ENCODE assay signal across 24 cellular contexts in the genomic region with DNA sequence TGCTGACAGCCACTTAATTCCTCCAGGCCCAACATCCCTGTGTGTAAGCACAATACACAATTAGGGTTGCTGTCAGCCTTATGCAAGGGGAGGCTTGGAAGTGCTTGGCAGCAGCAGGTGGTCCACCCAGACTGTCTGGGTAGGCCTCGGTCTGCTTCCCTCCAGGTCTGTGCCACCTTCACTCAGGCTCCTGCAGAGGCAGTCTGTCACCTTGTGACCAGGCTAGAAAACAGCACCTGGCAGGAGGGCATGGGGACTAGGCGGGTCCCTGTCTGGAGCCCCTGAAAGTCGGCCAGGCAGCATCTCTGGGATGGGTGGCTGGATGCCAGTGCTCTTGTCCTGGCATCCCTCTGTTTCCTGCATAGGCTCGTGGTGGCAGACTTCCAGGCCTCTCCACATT.
DNase-seq lines count a peak whose midpoint lies in the region; ATAC-seq and TF ChIP-seq lines count a peak whose summit lies in the region.
"Had no signal": no experiment of that assay in that cellular context is flagged by ENCODE, and none has a peak within 500 bp of the region (broad histone marks: within the 10 kb centered on the region; RNA-seq: fewer than 3 reads in every experiment).

No MANE protein-coding gene starts in this region.

- no peak overlapping the region for H3K4me2 ChIP-seq in OCI-LY1 (ENCODE audit: low read length)

- no peaks in the 10 kb centered on the region for H4K20me1 ChIP-seq in OCI-LY1 (ENCODE audit: insufficient read depth, low read length)

- no peaks in the 10 kb centered on the region for H3K36me3 ChIP-seq in OCI-LY1 (ENCODE audit: insufficient read depth, low read length)
- H3K36me3 ChIP-seq: BE2C had no signal

- H3K27ac ChIP-seq in OCI-LY1 (ENCODE audit: low read depth, low read length, poor library complexity, severe bottlenecking) (no peak overlapping the region), coronary artery (no peak overlapping the region)

- H3K9me2 ChIP-seq in OCI-LY1 (ENCODE audit: low read depth, low read length): no peaks in the 10 kb centered on the region

- H2AFZ ChIP-seq in OCI-LY1 (ENCODE audit: low read length): no peak overlapping the region

- H3K9ac ChIP-seq in OCI-LY1 (ENCODE audit: low read length): no peak overlapping the region

- intact Hi-C loops in sciatic nerve (cut with DNase I): no loop called here
- intact Hi-C loops in activated CD4-positive, alpha-beta memory T cell treated with anti-CD3 and anti-CD28 coated beads for 36 hours (cut with micrococcal nuclease): no loop called here

- POLR2A ChIA-PET in activated CD4-positive, alpha-beta memory T cell treated with anti-CD3 and anti-CD28 coated beads for 36 hours (lab: Charles Lee): no interaction called here

- DNase-seq in coronary artery (ENCODE audit: low spot score): peak; percentile 50
- DNase-seq in left lobe of liver (ENCODE audit: low spot score): peak; percentile 35
- DNase-seq in sciatic nerve (ENCODE audit: low spot score): peak; percentile 35
- DNase-seq in activated CD4-positive, alpha-beta memory T cell treated with anti-CD3 and anti-CD28 coated beads for 36 hours: no peak
- DNase-seq in OCI-M1 (lab: John Stamatoyannopoulos, UW): no peak
- no peak for DNase-seq in NCI-H748 (lab: John Stamatoyannopoulos, UW; ENCODE audit: unreplicated experiment)
- DNase-seq: ACHN; BE2C; C1 segment of cervical spinal cord; CD4-positive, CD25-positive, alpha-beta regulatory T cell; CD8-positive, alpha-beta memory T cell; COR-L47; DMS 273 treated with DMSO at 0.1 percent for 48 hours; DMS53; DND-41; EL; GOT3; H7; HFFc6 had no signal

- no peaks in the 10 kb centered on the region for H3K27me3 Mint-ChIP-seq in activated CD4-positive, alpha-beta memory T cell treated with anti-CD3 and anti-CD28 coated beads for 36 hours
- H3K27me3 Mint-ChIP-seq: CD4-positive, CD25-positive, alpha-beta regulatory T cell; IgD-negative memory B cell had no signal

- H3K4me1 Mint-ChIP-seq in activated CD4-positive, alpha-beta memory T cell treated with anti-CD3 and anti-CD28 coated beads for 36 hours (ENCODE audit: low read depth): no peaks in the 10 kb centered on the region
- H3K4me1 Mint-ChIP-seq: CD4-positive, CD25-positive, alpha-beta regulatory T cell; CD8-positive, alpha-beta memory T cell; IgD-negative memory B cell had no signal

- no peak overlapping the region for H3K4me3 Mint-ChIP-seq in activated CD4-positive, alpha-beta memory T cell treated with anti-CD3 and anti-CD28 coated beads for 36 hours
- H3K4me3 Mint-ChIP-seq: CD4-positive, CD25-positive, alpha-beta regulatory T cell; CD8-positive, alpha-beta memory T cell; HFFc6; IgD-negative memory B cell had no signal

- TF ChIP-seq CTCF in OCI-LY1 (IDR thresholded peaks at IDR 0.05; ENCODE audit: low read length): peak; percentile 40
- TF ChIP-seq CTCF in coronary artery (IDR thresholded peaks at IDR 0.05): no peak

- no peaks in the 10 kb centered on the region for H3K9me3 ChIP-seq in OCI-LY1 (ENCODE audit: low read length)
- H3K9me3 ChIP-seq: BE2C had no signal

- H3K4me3 ChIP-seq in OCI-LY1 (ENCODE audit: low read depth, low read length, poor library complexity, severe bottlenecking): no peak overlapping the region
- no peak overlapping the region for H3K4me3 ChIP-seq in coronary artery

- CTCF ChIA-PET in activated CD4-positive, alpha-beta memory T cell treated with anti-CD3 and anti-CD28 coated beads for 36 hours (lab: Charles Lee): no interaction called here

- no peaks in the 10 kb centered on the region for H3K36me3 Mint-ChIP-seq in activated CD4-positive, alpha-beta memory T cell treated with anti-CD3 and anti-CD28 coated beads for 36 hours
- H3K36me3 Mint-ChIP-seq: CD4-positive, CD25-positive, alpha-beta regulatory T cell; CD8-positive, alpha-beta memory T cell; IgD-negative memory B cell had no signal

- H3K79me2 ChIP-seq in OCI-LY1 (ENCODE audit: insufficient read depth, low read length): no peaks in the 10 kb centered on the region

- H3K4me1 ChIP-seq in OCI-LY1 (ENCODE audit: insufficient read depth, low read length, severe bottlenecking): peaks cover 4% of the 10 kb centered on the region

- peaks cover 16% of the 10 kb centered on the region for H3K9me3 Mint-ChIP-seq in activated CD4-positive, alpha-beta memory T cell treated with anti-CD3 and anti-CD28 coated beads for 36 hours
- H3K9me3 Mint-ChIP-seq: IgD-negative memory B cell had no signal

- ATAC-seq in left lobe of liver (no peak), sciatic nerve (no peak), GM21423 (IDR thresholded peaks at IDR 0.05; ENCODE audit: unreplicated experiment) (no peak)
- ATAC-seq: HCT116, HepG2 had no signal

- no peak overlapping the region for H3K27ac Mint-ChIP-seq in activated CD4-positive, alpha-beta memory T cell treated with anti-CD3 and anti-CD28 coated beads for 36 hours
- H3K27ac Mint-ChIP-seq: CD4-positive, CD25-positive, alpha-beta regulatory T cell; HFFc6; IgD-negative memory B cell had no signal

- H3K27me3 ChIP-seq in OCI-LY1 (ENCODE audit: insufficient read depth, low read length): no peaks in the 10 kb centered on the region
- H3K27me3 ChIP-seq: BE2C had no signal

- H3F3A ChIP-seq in OCI-LY1 (ENCODE audit: insufficient read depth, low read length): no peaks in the 10 kb centered on the region

Comparison
In these comparisons a context has a peak if more than half of its experiments do, and no peak if none do; other contexts are left out.
1. DNase-seq: peak in coronary artery (single experiment), left lobe of liver (single experiment) and sciatic nerve (single experiment); none in activated CD4-positive, alpha-beta memory T cell treated with anti-CD3 and anti-CD28 coated beads for 36 hours (single experiment), OCI-M1 (single experiment) and NCI-H748 (single experiment).